Comparison of ENCODE assay signal across 18 cellular contexts in genomic region chr17:17523001-17523713, GRCh38. TPM values are rescaled to one million over a fixed set of nuclear protein-coding genes. Genes with fewer than 3 reads are reported as not detected.
DNase-seq lines count a peak whose midpoint lies in the region; TF ChIP-seq lines count a peak whose summit lies in the region.
"Had no signal": no experiment of that assay in that cellular context is flagged by ENCODE, and none has a peak within 500 bp of the region (broad histone marks: within the 10 kb centered on the region; RNA-seq: fewer than 3 reads in every experiment).

No MANE protein-coding gene starts in this region.

- H3K27ac ChIP-seq in endodermal cell (ENCODE audit: low read depth, low read length) (peak overlapping the region; percentile 49), testis (no peak overlapping the region)
- H3K27ac ChIP-seq: foreskin keratinocyte, lower lobe of right lung had no signal

- H3K27ac Mint-ChIP-seq in endodermal cell (peak overlapping the region; percentile 81), osteocyte (ENCODE audit: unreplicated experiment) (no peak overlapping the region), nephron progenitor cell (no peak overlapping the region)
- H3K27ac Mint-ChIP-seq: activated CD4-positive, alpha-beta memory T cell treated with anti-CD3 and anti-CD28 coated beads for 36 hours; activated naive CD4-positive, alpha-beta T cell treated with anti-CD3 and anti-CD28 coated beads for 36 hours; T-helper 1 cell treated with Interleukin-12 subunit alpha and Interleukin-12 subunit beta and Interleukin-4 antibody, amounts not matched to agents 30 μg/mL and 1 μg/mL, for 36 hours had no signal

- peak; percentile 13 for TF ChIP-seq CTCF in endodermal cell (conservative IDR thresholded peaks at IDR 0.05)
- TF ChIP-seq CTCF in testis (IDR thresholded peaks at IDR 0.05): no peak
- TF ChIP-seq CTCF in osteocyte (IDR thresholded peaks at IDR 0.05): no peak
- TF ChIP-seq CTCF in nephron progenitor cell (IDR thresholded peaks at IDR 0.05): no peak

- H3K4me1 ChIP-seq in endodermal cell (ENCODE audit: control insufficient read depth, insufficient read depth, low read length) (peaks cover 13% of the 10 kb centered on the region), testis (peaks cover 28% of the 10 kb centered on the region)
- H3K4me1 ChIP-seq: foreskin keratinocyte had no signal

- 71 to 72% methylated on average over 5 to 14 of the region's 14 CpGs for WGBS in endodermal cell (ENCODE audit: insufficient coverage in 1 of 2, insufficient read length in 1 of 2), 2 experiments
- WGBS in testis, 2 donors: 47 to 51% methylated on average over 11 to 14 of the region's 14 CpGs

- H3K4me1 Mint-ChIP-seq in endodermal cell: peaks cover 17% of the 10 kb centered on the region
- H3K4me1 Mint-ChIP-seq in osteocyte (ENCODE audit: unreplicated experiment): peaks cover 16% of the 10 kb centered on the region
- peaks cover 35% of the 10 kb centered on the region for H3K4me1 Mint-ChIP-seq in nephron progenitor cell
- H3K4me1 Mint-ChIP-seq: stimulated activated naive CD8-positive, alpha-beta T cell treated with anti-CD3 and anti-CD28 coated beads, Interleukin-15, amount 100 ng/mL, for 72 hours had no signal

- H3K36me3 ChIP-seq in endodermal cell (ENCODE audit: control insufficient read depth, insufficient read depth, low read length) (no peaks in the 10 kb centered on the region), testis (ENCODE audit: low read depth, missing control alignments) (no peaks in the 10 kb centered on the region)

- peaks cover 5% of the 10 kb centered on the region for H3K36me3 Mint-ChIP-seq in endodermal cell (ENCODE audit: low read depth)
- no peaks in the 10 kb centered on the region for H3K36me3 Mint-ChIP-seq in osteocyte (ENCODE audit: unreplicated experiment)
- peaks cover 5% of the 10 kb centered on the region for H3K36me3 Mint-ChIP-seq in nephron progenitor cell (ENCODE audit: low read depth)
- H3K36me3 Mint-ChIP-seq: activated CD4-positive, alpha-beta memory T cell treated with anti-CD3 and anti-CD28 coated beads for 36 hours had no signal

- H3K9me3 Mint-ChIP-seq in endodermal cell (peaks cover 7% of the 10 kb centered on the region), osteocyte (ENCODE audit: unreplicated experiment) (no peaks in the 10 kb centered on the region), nephron progenitor cell (peaks cover 6% of the 10 kb centered on the region)
- H3K9me3 Mint-ChIP-seq: activated CD4-positive, alpha-beta memory T cell treated with anti-CD3 and anti-CD28 coated beads for 36 hours; activated naive CD4-positive, alpha-beta T cell treated with anti-CD3 and anti-CD28 coated beads for 36 hours; stimulated activated naive CD8-positive, alpha-beta T cell treated with anti-CD3 and anti-CD28 coated beads, Interleukin-15, amount 100 ng/mL, for 72 hours; T-helper 1 cell treated with Interleukin-12 subunit alpha and Interleukin-12 subunit beta and Interleukin-4 antibody, amounts not matched to agents 30 μg/mL and 1 μg/mL, for 36 hours had no signal

- H3K9me3 ChIP-seq in endodermal cell (ENCODE audit: control insufficient read depth, low read length) (no peaks in the 10 kb centered on the region), testis (no peaks in the 10 kb centered on the region)
- H3K9me3 ChIP-seq: lower lobe of right lung had no signal

- TF ChIP-seq POLR2A in testis (IDR thresholded peaks at IDR 0.05): no peak

- no peaks in the 10 kb centered on the region for H3K27me3 Mint-ChIP-seq in endodermal cell (ENCODE audit: insufficient read depth)
- no peaks in the 10 kb centered on the region for H3K27me3 Mint-ChIP-seq in osteocyte (ENCODE audit: unreplicated experiment)
- no peaks in the 10 kb centered on the region for H3K27me3 Mint-ChIP-seq in nephron progenitor cell (ENCODE audit: low read depth, poor library complexity)
- H3K27me3 Mint-ChIP-seq: activated CD4-positive, alpha-beta memory T cell treated with anti-CD3 and anti-CD28 coated beads for 36 hours; stimulated activated naive CD8-positive, alpha-beta T cell treated with anti-CD3 and anti-CD28 coated beads, Interleukin-15, amount 100 ng/mL, for 72 hours had no signal

- H3K27me3 ChIP-seq in endodermal cell (ENCODE audit: control insufficient read depth, insufficient read depth, low read length, poor library complexity, severe bottlenecking) (no peaks in the 10 kb centered on the region), testis (no peaks in the 10 kb centered on the region)
- H3K27me3 ChIP-seq: foreskin keratinocyte had no signal

- H3K9ac ChIP-seq in endodermal cell (ENCODE audit: extremely low read depth, low read length, poor library complexity, severe bottlenecking): no peak overlapping the region

- H3K4me3 ChIP-seq in endodermal cell (ENCODE audit: low read length) (no peak overlapping the region), testis (no peak overlapping the region)
- H3K4me3 ChIP-seq: lower lobe of right lung had no signal

- intact Hi-C loops in testis (cut with DNase I; ENCODE audit: low total_unique reads): no loop called here

- DNase-seq in NCI-H748 (lab: John Stamatoyannopoulos, UW; ENCODE audit: unreplicated experiment) (peak; percentile 30), NCI-H748 treated with DMSO at 0.1 percent for 48 hours (lab: John Stamatoyannopoulos, UW) (no peak), NCI-H510A (lab: John Stamatoyannopoulos, UW) (peak; percentile 65), endodermal cell (peak; percentile 80), testis (peak; percentile 37), osteocyte (ENCODE audit: extremely low spot score, unreplicated experiment) (no peak), nephron progenitor cell (no peak), LoVo (ENCODE audit: low spot score) (no peak)
- DNase-seq: ACHN; activated CD4-positive, alpha-beta memory T cell treated with anti-CD3 and anti-CD28 coated beads for 36 hours; activated naive CD4-positive, alpha-beta T cell treated with anti-CD3 and anti-CD28 coated beads for 36 hours; dermis blood vessel endothelial cell; foreskin keratinocyte; lower lobe of right lung; posterior cingulate gyrus; stimulated activated CD4-positive, alpha-beta T cell treated with anti-CD3 and anti-CD28 coated beads, Interleukin-2, amount 100 ng/mL, for 48 hours; stimulated activated naive CD8-positive, alpha-beta T cell treated with anti-CD3 and anti-CD28 coated beads, Interleukin-15, amount 100 ng/mL, for 72 hours had no signal

- H3K4me3 Mint-ChIP-seq in endodermal cell: no peak overlapping the region
- H3K4me3 Mint-ChIP-seq in osteocyte (ENCODE audit: unreplicated experiment): no peak overlapping the region
- no peak overlapping the region for H3K4me3 Mint-ChIP-seq in nephron progenitor cell
- H3K4me3 Mint-ChIP-seq: activated CD4-positive, alpha-beta memory T cell treated with anti-CD3 and anti-CD28 coated beads for 36 hours; activated naive CD4-positive, alpha-beta T cell treated with anti-CD3 and anti-CD28 coated beads for 36 hours; stimulated activated naive CD8-positive, alpha-beta T cell treated with anti-CD3 and anti-CD28 coated beads, Interleukin-15, amount 100 ng/mL, for 72 hours; T-helper 1 cell treated with Interleukin-12 subunit alpha and Interleukin-12 subunit beta and Interleukin-4 antibody, amounts not matched to agents 30 μg/mL and 1 μg/mL, for 36 hours had no signal

RNA-seq across cellular contexts. Expression of gene RASD1, which starts 27.0 kb away (rescaled TPM):
- total RNA-seq in endodermal cell (1 to 10 TPM; 1.9 to 2.5 TPM), testis (100 to 1,000 TPM in 1 of 2 donors, 10 to 100 TPM in 1; 99.7 to 129 TPM), osteocyte (1.2 and 1.6 TPM in 2 replicates)
- 3.0 TPM for polyA plus RNA-seq in endodermal cell (2013, experiment 1 of 2)
- 2.8 TPM for polyA plus RNA-seq in endodermal cell (2013, experiment 2 of 2)
- 50.1 TPM for polyA plus RNA-seq in testis (ENCODE audit: insufficient read depth, low read depth, low replicate concordance)

RNA-seq across cellular contexts. Expression of gene MED9, which starts 46.4 kb away (rescaled TPM):
- 10 to 100 TPM; 18.4 to 20.5 TPM for total RNA-seq in endodermal cell
- 17.3 TPM for polyA plus RNA-seq in endodermal cell (2013, experiment 1 of 2)
- 18.8 TPM for polyA plus RNA-seq in endodermal cell (2013, experiment 2 of 2)
- total RNA-seq in testis: 10 to 100 TPM; 35.9 to 42.6 TPM
- 18.8 TPM for polyA plus RNA-seq in testis (ENCODE audit: insufficient read depth, low read depth, low replicate concordance)
- total RNA-seq in osteocyte: 12.1 and 13.2 TPM in 2 replicates

Comparison
In these comparisons a context has a peak if more than half of its experiments do, and no peak if none do; other contexts are left out.
1. DNase-seq: peak in NCI-H748 (single experiment), NCI-H510A (single experiment), endodermal cell (single experiment) and testis (single experiment); none in NCI-H748 treated with DMSO at 0.1 percent for 48 hours (single experiment), osteocyte (single experiment), nephron progenitor cell (single experiment) and LoVo (single experiment).
2. RNA of gene RASD1, which starts 27.0 kb away (total RNA-seq): 99.7 to 129 TPM in testis; 1.9 to 2.5 TPM in endodermal cell and 1.2 to 1.6 TPM in osteocyte; every median in the first group is over 10 times any median in the second.